Comparison of ENCODE assay signal across 14 cellular contexts in genomic region chr2:209974566-209974965, GRCh38.
"Had no signal": no experiment of that assay in that cellular context is flagged by ENCODE, and none has a peak within 500 bp of the region (broad histone marks: within the 10 kb centered on the region; RNA-seq: fewer than 3 reads in every experiment).

No MANE protein-coding gene starts in this region.

- H3K27ac Mint-ChIP-seq: activated naive CD4-positive, alpha-beta T cell treated with anti-CD3 and anti-CD28 coated beads, Interleukin-2, amount 50 U/mL, for 72 hours; neural progenitor cell; stimulated activated naive CD8-positive, alpha-beta T cell treated with anti-CD3 and anti-CD28 coated beads, Interleukin-15, amount 100 ng/mL, for 72 hours; T-helper 17 cell had no signal

- H3K36me3 ChIP-seq: cardiac muscle cell, gastroesophageal sphincter, neural progenitor cell, ovary, upper lobe of right lung had no signal

- H3K4me1 Mint-ChIP-seq: neural progenitor cell; stimulated activated naive CD8-positive, alpha-beta T cell treated with anti-CD3 and anti-CD28 coated beads, Interleukin-15, amount 100 ng/mL, for 72 hours; T-helper 17 cell had no signal

- DNase-seq: activated CD4-positive, alpha-beta T cell treated with anti-CD3 and anti-CD28 coated beads, Interleukin-2, amount 50 U/mL, for 1 hour; activated effector memory CD4-positive, alpha-beta T cell treated with Interleukin-2 at 50 U/mL for 16 hours; kidney; ovary; stimulated activated CD4-positive, alpha-beta T cell treated with anti-CD3 and anti-CD28 coated beads, Interleukin-15, amount 100 ng/mL, for 24 hours; stimulated activated CD4-positive, alpha-beta T cell treated with anti-CD3 and anti-CD28 coated beads, Interleukin-4, amount 100 ng/mL, for 24 hours; stimulated activated naive CD8-positive, alpha-beta T cell treated with anti-CD3 and anti-CD28 coated beads, Interleukin-15, amount 100 ng/mL, for 72 hours; T-helper 17 cell; testis; upper lobe of right lung had no signal

- H3K27ac ChIP-seq: cardiac muscle cell, gastroesophageal sphincter, neural progenitor cell, ovary, testis, upper lobe of right lung had no signal

- H3K4me2 ChIP-seq: neural progenitor cell had no signal

- H3K27me3 ChIP-seq: cardiac muscle cell, neural progenitor cell, ovary, testis, upper lobe of right lung had no signal

- H3K9ac ChIP-seq: neural progenitor cell had no signal

- H3K4me3 Mint-ChIP-seq: neural progenitor cell; stimulated activated naive CD8-positive, alpha-beta T cell treated with anti-CD3 and anti-CD28 coated beads, Interleukin-15, amount 100 ng/mL, for 72 hours; T-helper 17 cell had no signal

- H3K9me3 ChIP-seq: gastroesophageal sphincter, ovary, testis, upper lobe of right lung had no signal

- H2AFZ ChIP-seq: neural progenitor cell had no signal

- ATAC-seq: activated naive CD4-positive, alpha-beta T cell treated with anti-CD3 and anti-CD28 coated beads, Interleukin-2, amount 50 U/mL, for 72 hours; gastroesophageal sphincter; stimulated activated naive CD8-positive, alpha-beta T cell treated with anti-CD3 and anti-CD28 coated beads, Interleukin-15, amount 100 ng/mL, for 72 hours; T-helper 17 cell; upper lobe of right lung had no signal

- H3K4me1 ChIP-seq: gastroesophageal sphincter, neural progenitor cell, testis, upper lobe of right lung had no signal

- H3K4me3 ChIP-seq: cardiac muscle cell, gastroesophageal sphincter, neural progenitor cell, ovary, testis, upper lobe of right lung had no signal

- H3K36me3 Mint-ChIP-seq: activated naive CD4-positive, alpha-beta T cell treated with anti-CD3 and anti-CD28 coated beads, Interleukin-2, amount 50 U/mL, for 72 hours; neural progenitor cell had no signal

- H3K9me3 Mint-ChIP-seq: activated naive CD4-positive, alpha-beta T cell treated with anti-CD3 and anti-CD28 coated beads, Interleukin-2, amount 50 U/mL, for 72 hours; neural progenitor cell; stimulated activated naive CD8-positive, alpha-beta T cell treated with anti-CD3 and anti-CD28 coated beads, Interleukin-15, amount 100 ng/mL, for 72 hours had no signal
